ENCODE assay signal across 20 cellular contexts in the genomic region with DNA sequence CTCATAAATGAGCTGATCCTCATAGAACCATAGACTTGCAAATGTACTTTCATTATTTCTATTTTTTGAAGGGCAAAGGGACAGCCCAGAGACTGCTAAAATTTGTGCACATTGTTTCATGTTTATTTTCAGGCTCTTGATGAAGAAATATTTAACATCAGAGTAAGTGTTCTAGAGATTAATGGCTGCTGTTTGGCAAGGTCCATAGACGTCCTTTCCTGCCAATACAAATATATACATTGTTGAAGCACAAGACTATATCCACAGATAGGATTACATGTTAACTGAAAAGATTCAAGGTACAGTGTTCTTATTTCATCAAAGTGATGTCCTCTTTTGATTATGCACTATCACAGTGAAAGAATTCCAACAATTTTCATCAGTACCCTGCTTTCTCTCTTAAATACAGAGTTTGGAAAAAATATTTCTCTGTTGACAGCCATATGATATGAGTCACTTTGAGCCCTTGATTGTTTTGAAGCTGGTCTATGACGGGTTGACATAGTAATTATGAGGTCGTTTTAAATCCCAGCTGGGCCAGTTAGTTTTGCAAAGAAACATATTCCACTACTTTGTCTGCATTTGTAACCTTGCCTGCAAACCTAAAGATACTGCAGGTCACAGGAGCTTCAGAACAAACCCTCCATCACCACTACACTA.
A peak's percentile ranks its signal among the peaks of the same experiment; 100 is the strongest.
DNase-seq lines count a peak whose midpoint lies in the region; ATAC-seq and TF ChIP-seq lines count a peak whose summit lies in the region.
"Had no signal": no experiment of that assay in that cellular context is flagged by ENCODE, and none has a peak within 500 bp of the region (broad histone marks: within the 10 kb centered on the region; RNA-seq: fewer than 3 reads in every experiment).

No MANE protein-coding gene starts in this region.

- no peaks in the 10 kb centered on the region for H3K36me3 Mint-ChIP-seq in endodermal cell (ENCODE audit: low read depth)

- no peaks in the 10 kb centered on the region for H3K9me3 Mint-ChIP-seq in endodermal cell
- H3K9me3 Mint-ChIP-seq: stimulated activated naive CD8-positive, alpha-beta T cell treated with anti-CD3 and anti-CD28 coated beads, Interleukin-15, Interleukin-2, amounts not matched to agents 100 ng/mL and 50 ng/mL, for 24 hours had no signal

- TF ChIP-seq CTCF in cardiac muscle cell (IDR thresholded peaks at IDR 0.05; ENCODE audit: low read depth, low read length) = no peak
- no peak for TF ChIP-seq CTCF in heart right ventricle (IDR thresholded peaks at IDR 0.05)
- no peak for TF ChIP-seq CTCF in endodermal cell (conservative IDR thresholded peaks at IDR 0.05)
- TF ChIP-seq CTCF in gastrocnemius medialis (IDR thresholded peaks at IDR 0.05 in 4 of 5, conservative IDR thresholded peaks at IDR 0.05 in 1 of 5) = no peak

- peak overlapping the region; percentile 63 for H3K27ac ChIP-seq in cardiac muscle cell
- H3K27ac ChIP-seq in heart right ventricle = peak overlapping the region in 5 of 10 donors; percentile 7 to 81 (median 37)
- no peak overlapping the region for H3K27ac ChIP-seq in endodermal cell (ENCODE audit: low read depth, low read length)
- peak overlapping the region; percentile 2 to 73 (median 10) for H3K27ac ChIP-seq in gastrocnemius medialis

- H3K9me3 ChIP-seq in cardiac muscle cell (ENCODE audit: low read depth) (no peaks in the 10 kb centered on the region), heart right ventricle (no peaks in the 10 kb centered on the region), endodermal cell (ENCODE audit: control insufficient read depth, low read length) (peaks cover under 1% of the 10 kb centered on the region), gastrocnemius medialis (no peaks in the 10 kb centered on the region)
- H3K9me3 ChIP-seq: sigmoid colon had no signal

- in situ Hi-C loops in gastrocnemius medialis (cut with MboI; ENCODE audit: low sequenced_read_pairs in 4 of 4) = no loop called here

- H3K36me3 ChIP-seq in cardiac muscle cell (peaks cover 5% of the 10 kb centered on the region), heart right ventricle (peaks cover 0 to 14% (median 0%) of the 10 kb centered on the region in 9 donors), endodermal cell (ENCODE audit: control insufficient read depth, insufficient read depth, low read length) (no peaks in the 10 kb centered on the region), gastrocnemius medialis (no peaks in the 10 kb centered on the region)
- H3K36me3 ChIP-seq: sigmoid colon had no signal

- H3K9ac ChIP-seq in endodermal cell (ENCODE audit: extremely low read depth, low read length, poor library complexity, severe bottlenecking) = no peak overlapping the region

- H3K4me3 ChIP-seq in cardiac muscle cell (no peak overlapping the region), heart right ventricle (no peak overlapping the region), endodermal cell (ENCODE audit: low read length) (peak overlapping the region; percentile 38), gastrocnemius medialis (no peak overlapping the region)
- H3K4me3 ChIP-seq: K562, sigmoid colon had no signal

- H3K4me3 Mint-ChIP-seq in endodermal cell = no peak overlapping the region
- H3K4me3 Mint-ChIP-seq: stimulated activated naive CD8-positive, alpha-beta T cell treated with anti-CD3 and anti-CD28 coated beads, Interleukin-15, Interleukin-2, amounts not matched to agents 100 ng/mL and 50 ng/mL, for 24 hours had no signal

- H3K27me3 ChIP-seq in cardiac muscle cell = no peaks in the 10 kb centered on the region
- no peaks in the 10 kb centered on the region for H3K27me3 ChIP-seq in heart right ventricle
- no peaks in the 10 kb centered on the region for H3K27me3 ChIP-seq in endodermal cell (ENCODE audit: control insufficient read depth, insufficient read depth, low read length, poor library complexity, severe bottlenecking)
- no peaks in the 10 kb centered on the region for H3K27me3 ChIP-seq in gastrocnemius medialis
- H3K27me3 ChIP-seq: sigmoid colon had no signal

- no peak for ATAC-seq in heart right ventricle
- no peak for ATAC-seq in gastrocnemius medialis
- no peak for ATAC-seq in left lobe of liver
- ATAC-seq: K562, Panc1 had no signal

- no peaks in the 10 kb centered on the region for H3K27me3 Mint-ChIP-seq in endodermal cell (ENCODE audit: insufficient read depth)

- H3K27ac Mint-ChIP-seq in endodermal cell = no peak overlapping the region
- H3K27ac Mint-ChIP-seq: stimulated activated naive CD8-positive, alpha-beta T cell treated with anti-CD3 and anti-CD28 coated beads, Interleukin-15, Interleukin-2, amounts not matched to agents 100 ng/mL and 50 ng/mL, for 24 hours had no signal

- WGBS in heart right ventricle, 2 donors = 25 to 48% methylated on average over 3 of the region's 3 CpGs
- 80 to 90% methylated on average over 2 to 3 of the region's 3 CpGs for WGBS in endodermal cell (ENCODE audit: insufficient coverage in 1 of 2, insufficient read length in 1 of 2), 2 experiments

- intact Hi-C loops in heart right ventricle (cut with DNase I) = no loop called here
- intact Hi-C loops in gastrocnemius medialis (cut with DNase I; ENCODE audit: low total_unique reads) = no loop called here

- H3K4me1 Mint-ChIP-seq in endodermal cell = peaks cover 43% of the 10 kb centered on the region

- no peak for TF ChIP-seq POLR2A in gastrocnemius medialis (IDR thresholded peaks at IDR 0.05)

- DNase-seq in cardiac muscle cell (ENCODE audit: low read depth in 1 of 2, low spot score in 1 of 2) = peak in 1 of 2 donors; percentile 19
- DNase-seq in heart right ventricle = no peak
- DNase-seq in M059J (ENCODE audit: low read depth) = peak; percentile 74
- DNase-seq in endodermal cell = no peak
- DNase-seq in gastrocnemius medialis = no peak
- no peak for DNase-seq in NCI-H82 treated with DMSO at 0.1 percent for 48 hours (lab: John Stamatoyannopoulos, UW; ENCODE audit: unreplicated experiment)
- DNase-seq in left lobe of liver (ENCODE audit: low spot score) = no peak
- DNase-seq in activated gamma-delta T cell (lab: John Stamatoyannopoulos, UW) = no peak
- DNase-seq: activated CD4-positive, alpha-beta T cell treated with anti-CD3 and anti-CD28 coated beads for 48 hours; activated CD8-positive, alpha-beta memory T cell treated with anti-CD3 and anti-CD28 coated beads, Interleukin-2, amount 50 U/mL, for 48 hours; activated gamma-delta T cell treated with Interleukin-2 at 50 U/mL for 16 hours; cerebellar nuclear complex; DMS 273 treated with DMSO at 0.1 percent for 48 hours; NCI-H1048; NCI-H774; occipital lobe; sigmoid colon had no signal

- H3K4me1 ChIP-seq in cardiac muscle cell (ENCODE audit: low read depth) (peaks cover 27% of the 10 kb centered on the region), heart right ventricle (peaks cover 8 to 80% (median 42%) of the 10 kb centered on the region in 9 donors), endodermal cell (ENCODE audit: control insufficient read depth, insufficient read depth, low read length) (peaks cover 23% of the 10 kb centered on the region), gastrocnemius medialis (peaks cover 90 to 96% of the 10 kb centered on the region in 2 donors)
